16 cellular contexts compared by ENCODE assay signal in genomic region chr4:14348506-14348905, GRCh38.
"Had no signal": no experiment of that assay in that cellular context is flagged by ENCODE, and none has a peak within 500 bp of the region (broad histone marks: within the 10 kb centered on the region; RNA-seq: fewer than 3 reads in every experiment).

No MANE protein-coding gene starts in this region.

- H3K4me3 ChIP-seq: adrenal gland, esophagus muscularis mucosa, lung, right atrium auricular region, tibial artery, uterus had no signal

- ATAC-seq: left colon; stimulated activated effector memory CD8-positive, alpha-beta T cell treated with anti-CD3 and anti-CD28 coated beads, Interleukin-12 subunit alpha, Interleukin-12 subunit beta, amount 100 ng/mL, for 72 hours; T-cell had no signal

- DNase-seq: activated CD4-positive, alpha-beta T cell treated with anti-CD3 and anti-CD28 coated beads for 48 hours; activated CD8-positive, alpha-beta memory T cell treated with anti-CD3 and anti-CD28 coated beads for 24 hours; activated naive CD4-positive, alpha-beta T cell treated with anti-CD3 and anti-CD28 coated beads, Interleukin-2, amount 10 ng/mL, durations not matched to agents 7 days and 5 days; adrenal gland; immature natural killer cell; left colon; naive B cell; T-cell; T1000; tibial artery; uterus; WERI-Rb-1 had no signal
